Comparison of ENCODE assay signal across 1 cellular context in the genomic region with DNA sequence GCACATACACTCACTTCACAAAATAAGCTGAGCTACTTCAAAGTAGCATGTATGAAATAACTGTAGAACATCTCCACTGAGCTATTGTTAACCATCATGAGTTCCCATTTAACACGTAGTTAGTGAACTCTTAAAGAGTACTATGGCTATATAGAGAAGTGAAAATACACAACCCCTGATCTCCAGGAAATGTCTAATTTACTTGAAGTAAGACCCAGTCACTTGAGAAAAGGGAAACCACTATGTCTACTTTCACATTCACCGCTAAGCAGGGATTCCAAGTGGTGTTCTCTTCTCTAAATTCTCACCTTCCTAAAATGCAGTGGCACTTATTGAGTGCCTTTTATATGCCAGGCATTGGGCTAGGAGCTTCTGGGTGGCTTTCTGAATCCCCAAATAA.
A peak's percentile ranks its signal among the peaks of the same experiment; 100 is the strongest.
TF ChIP-seq lines count a peak whose summit lies in the region.

No MANE protein-coding gene starts in this region.

TF ChIP-seq in GM12878, 131 proteins besides CTCF, POLR2A, EP300 and RAD21 (continues in another document):
- TF ChIP-seq, protein P1, sequence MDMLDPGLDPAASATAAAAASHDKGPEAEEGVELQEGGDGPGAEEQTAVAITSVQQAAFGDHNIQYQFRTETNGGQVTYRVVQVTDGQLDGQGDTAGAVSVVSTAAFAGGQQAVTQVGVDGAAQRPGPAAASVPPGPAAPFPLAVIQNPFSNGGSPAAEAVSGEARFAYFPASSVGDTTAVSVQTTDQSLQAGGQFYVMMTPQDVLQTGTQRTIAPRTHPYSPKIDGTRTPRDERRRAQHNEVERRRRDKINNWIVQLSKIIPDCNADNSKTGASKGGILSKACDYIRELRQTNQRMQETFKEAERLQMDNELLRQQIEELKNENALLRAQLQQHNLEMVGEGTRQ (IDR thresholded peaks at IDR 0.05; ENCODE audit: borderline replicate concordance, low read depth, low read length): no peak
- TF ChIP-seq HDGF (IDR thresholded peaks at IDR 0.05): no peak
- TF ChIP-seq SMC3 (IDR thresholded peaks at IDR 0.05; ENCODE audit: borderline replicate concordance, low read length): no peak
- TF ChIP-seq, protein P2, sequence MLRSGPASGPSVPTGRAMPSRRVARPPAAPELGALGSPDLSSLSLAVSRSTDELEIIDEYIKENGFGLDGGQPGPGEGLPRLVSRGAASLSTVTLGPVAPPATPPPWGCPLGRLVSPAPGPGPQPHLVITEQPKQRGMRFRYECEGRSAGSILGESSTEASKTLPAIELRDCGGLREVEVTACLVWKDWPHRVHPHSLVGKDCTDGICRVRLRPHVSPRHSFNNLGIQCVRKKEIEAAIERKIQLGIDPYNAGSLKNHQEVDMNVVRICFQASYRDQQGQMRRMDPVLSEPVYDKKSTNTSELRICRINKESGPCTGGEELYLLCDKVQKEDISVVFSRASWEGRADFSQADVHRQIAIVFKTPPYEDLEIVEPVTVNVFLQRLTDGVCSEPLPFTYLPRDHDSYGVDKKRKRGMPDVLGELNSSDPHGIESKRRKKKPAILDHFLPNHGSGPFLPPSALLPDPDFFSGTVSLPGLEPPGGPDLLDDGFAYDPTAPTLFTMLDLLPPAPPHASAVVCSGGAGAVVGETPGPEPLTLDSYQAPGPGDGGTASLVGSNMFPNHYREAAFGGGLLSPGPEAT (IDR thresholded peaks at IDR 0.05; ENCODE audit: low read depth): peak; percentile 91
- TF ChIP-seq, protein P3, sequence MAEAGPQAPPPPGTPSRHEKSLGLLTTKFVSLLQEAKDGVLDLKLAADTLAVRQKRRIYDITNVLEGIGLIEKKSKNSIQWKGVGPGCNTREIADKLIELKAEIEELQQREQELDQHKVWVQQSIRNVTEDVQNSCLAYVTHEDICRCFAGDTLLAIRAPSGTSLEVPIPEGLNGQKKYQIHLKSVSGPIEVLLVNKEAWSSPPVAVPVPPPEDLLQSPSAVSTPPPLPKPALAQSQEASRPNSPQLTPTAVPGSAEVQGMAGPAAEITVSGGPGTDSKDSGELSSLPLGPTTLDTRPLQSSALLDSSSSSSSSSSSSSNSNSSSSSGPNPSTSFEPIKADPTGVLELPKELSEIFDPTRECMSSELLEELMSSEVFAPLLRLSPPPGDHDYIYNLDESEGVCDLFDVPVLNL (IDR thresholded peaks at IDR 0.05; ENCODE audit: low read depth, low read length): no peak
- TF ChIP-seq, protein P4, sequence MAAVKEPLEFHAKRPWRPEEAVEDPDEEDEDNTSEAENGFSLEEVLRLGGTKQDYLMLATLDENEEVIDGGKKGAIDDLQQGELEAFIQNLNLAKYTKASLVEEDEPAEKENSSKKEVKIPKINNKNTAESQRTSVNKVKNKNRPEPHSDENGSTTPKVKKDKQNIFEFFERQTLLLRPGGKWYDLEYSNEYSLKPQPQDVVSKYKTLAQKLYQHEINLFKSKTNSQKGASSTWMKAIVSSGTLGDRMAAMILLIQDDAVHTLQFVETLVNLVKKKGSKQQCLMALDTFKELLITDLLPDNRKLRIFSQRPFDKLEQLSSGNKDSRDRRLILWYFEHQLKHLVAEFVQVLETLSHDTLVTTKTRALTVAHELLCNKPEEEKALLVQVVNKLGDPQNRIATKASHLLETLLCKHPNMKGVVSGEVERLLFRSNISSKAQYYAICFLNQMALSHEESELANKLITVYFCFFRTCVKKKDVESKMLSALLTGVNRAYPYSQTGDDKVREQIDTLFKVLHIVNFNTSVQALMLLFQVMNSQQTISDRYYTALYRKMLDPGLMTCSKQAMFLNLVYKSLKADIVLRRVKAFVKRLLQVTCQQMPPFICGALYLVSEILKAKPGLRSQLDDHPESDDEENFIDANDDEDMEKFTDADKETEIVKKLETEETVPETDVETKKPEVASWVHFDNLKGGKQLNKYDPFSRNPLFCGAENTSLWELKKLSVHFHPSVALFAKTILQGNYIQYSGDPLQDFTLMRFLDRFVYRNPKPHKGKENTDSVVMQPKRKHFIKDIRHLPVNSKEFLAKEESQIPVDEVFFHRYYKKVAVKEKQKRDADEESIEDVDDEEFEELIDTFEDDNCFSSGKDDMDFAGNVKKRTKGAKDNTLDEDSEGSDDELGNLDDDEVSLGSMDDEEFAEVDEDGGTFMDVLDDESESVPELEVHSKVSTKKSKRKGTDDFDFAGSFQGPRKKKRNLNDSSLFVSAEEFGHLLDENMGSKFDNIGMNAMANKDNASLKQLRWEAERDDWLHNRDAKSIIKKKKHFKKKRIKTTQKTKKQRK (IDR thresholded peaks at IDR 0.05; ENCODE audit: low read depth, low read length): no peak
- TF ChIP-seq, protein P5, sequence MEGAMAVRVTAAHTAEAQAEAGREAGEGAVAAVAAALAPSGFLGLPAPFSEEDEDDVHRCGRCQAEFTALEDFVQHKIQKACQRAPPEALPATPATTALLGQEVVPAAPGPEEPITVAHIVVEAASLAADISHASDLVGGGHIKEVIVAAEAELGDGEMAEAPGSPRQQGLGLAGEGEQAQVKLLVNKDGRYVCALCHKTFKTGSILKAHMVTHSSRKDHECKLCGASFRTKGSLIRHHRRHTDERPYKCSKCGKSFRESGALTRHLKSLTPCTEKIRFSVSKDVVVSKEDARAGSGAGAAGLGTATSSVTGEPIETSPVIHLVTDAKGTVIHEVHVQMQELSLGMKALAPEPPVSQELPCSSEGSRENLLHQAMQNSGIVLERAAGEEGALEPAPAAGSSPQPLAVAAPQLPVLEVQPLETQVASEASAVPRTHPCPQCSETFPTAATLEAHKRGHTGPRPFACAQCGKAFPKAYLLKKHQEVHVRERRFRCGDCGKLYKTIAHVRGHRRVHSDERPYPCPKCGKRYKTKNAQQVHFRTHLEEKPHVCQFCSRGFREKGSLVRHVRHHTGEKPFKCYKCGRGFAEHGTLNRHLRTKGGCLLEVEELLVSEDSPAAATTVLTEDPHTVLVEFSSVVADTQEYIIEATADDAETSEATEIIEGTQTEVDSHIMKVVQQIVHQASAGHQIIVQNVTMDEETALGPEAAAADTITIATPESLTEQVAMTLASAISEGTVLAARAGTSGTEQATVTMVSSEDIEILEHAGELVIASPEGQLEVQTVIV (IDR thresholded peaks at IDR 0.05; ENCODE audit: borderline replicate concordance, partially characterized antibody): no peak
- TF ChIP-seq, protein P6, sequence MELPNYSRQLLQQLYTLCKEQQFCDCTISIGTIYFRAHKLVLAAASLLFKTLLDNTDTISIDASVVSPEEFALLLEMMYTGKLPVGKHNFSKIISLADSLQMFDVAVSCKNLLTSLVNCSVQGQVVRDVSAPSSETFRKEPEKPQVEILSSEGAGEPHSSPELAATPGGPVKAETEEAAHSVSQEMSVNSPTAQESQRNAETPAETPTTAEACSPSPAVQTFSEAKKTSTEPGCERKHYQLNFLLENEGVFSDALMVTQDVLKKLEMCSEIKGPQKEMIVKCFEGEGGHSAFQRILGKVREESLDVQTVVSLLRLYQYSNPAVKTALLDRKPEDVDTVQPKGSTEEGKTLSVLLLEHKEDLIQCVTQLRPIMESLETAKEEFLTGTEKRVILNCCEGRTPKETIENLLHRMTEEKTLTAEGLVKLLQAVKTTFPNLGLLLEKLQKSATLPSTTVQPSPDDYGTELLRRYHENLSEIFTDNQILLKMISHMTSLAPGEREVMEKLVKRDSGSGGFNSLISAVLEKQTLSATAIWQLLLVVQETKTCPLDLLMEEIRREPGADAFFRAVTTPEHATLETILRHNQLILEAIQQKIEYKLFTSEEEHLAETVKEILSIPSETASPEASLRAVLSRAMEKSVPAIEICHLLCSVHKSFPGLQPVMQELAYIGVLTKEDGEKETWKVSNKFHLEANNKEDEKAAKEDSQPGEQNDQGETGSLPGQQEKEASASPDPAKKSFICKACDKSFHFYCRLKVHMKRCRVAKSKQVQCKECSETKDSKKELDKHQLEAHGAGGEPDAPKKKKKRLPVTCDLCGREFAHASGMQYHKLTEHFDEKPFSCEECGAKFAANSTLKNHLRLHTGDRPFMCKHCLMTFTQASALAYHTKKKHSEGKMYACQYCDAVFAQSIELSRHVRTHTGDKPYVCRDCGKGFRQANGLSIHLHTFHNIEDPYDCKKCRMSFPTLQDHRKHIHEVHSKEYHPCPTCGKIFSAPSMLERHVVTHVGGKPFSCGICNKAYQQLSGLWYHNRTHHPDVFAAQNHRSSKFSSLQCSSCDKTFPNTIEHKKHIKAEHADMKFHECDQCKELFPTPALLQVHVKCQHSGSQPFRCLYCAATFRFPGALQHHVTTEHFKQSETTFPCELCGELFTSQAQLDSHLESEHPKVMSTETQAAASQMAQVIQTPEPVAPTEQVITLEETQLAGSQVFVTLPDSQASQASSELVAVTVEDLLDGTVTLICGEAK (IDR thresholded peaks at IDR 0.05; ENCODE audit: borderline replicate concordance): no peak
- TF ChIP-seq SPI1 (IDR thresholded peaks at IDR 0.05; ENCODE audit: borderline replicate concordance, insufficient read depth, low read depth, low read length): peak; percentile 90
- TF ChIP-seq, protein P7, sequence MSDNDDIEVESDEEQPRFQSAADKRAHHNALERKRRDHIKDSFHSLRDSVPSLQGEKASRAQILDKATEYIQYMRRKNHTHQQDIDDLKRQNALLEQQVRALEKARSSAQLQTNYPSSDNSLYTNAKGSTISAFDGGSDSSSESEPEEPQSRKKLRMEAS (IDR thresholded peaks at IDR 0.05; ENCODE audit: low read depth, low read length): no peak
- TF ChIP-seq, protein P8, sequence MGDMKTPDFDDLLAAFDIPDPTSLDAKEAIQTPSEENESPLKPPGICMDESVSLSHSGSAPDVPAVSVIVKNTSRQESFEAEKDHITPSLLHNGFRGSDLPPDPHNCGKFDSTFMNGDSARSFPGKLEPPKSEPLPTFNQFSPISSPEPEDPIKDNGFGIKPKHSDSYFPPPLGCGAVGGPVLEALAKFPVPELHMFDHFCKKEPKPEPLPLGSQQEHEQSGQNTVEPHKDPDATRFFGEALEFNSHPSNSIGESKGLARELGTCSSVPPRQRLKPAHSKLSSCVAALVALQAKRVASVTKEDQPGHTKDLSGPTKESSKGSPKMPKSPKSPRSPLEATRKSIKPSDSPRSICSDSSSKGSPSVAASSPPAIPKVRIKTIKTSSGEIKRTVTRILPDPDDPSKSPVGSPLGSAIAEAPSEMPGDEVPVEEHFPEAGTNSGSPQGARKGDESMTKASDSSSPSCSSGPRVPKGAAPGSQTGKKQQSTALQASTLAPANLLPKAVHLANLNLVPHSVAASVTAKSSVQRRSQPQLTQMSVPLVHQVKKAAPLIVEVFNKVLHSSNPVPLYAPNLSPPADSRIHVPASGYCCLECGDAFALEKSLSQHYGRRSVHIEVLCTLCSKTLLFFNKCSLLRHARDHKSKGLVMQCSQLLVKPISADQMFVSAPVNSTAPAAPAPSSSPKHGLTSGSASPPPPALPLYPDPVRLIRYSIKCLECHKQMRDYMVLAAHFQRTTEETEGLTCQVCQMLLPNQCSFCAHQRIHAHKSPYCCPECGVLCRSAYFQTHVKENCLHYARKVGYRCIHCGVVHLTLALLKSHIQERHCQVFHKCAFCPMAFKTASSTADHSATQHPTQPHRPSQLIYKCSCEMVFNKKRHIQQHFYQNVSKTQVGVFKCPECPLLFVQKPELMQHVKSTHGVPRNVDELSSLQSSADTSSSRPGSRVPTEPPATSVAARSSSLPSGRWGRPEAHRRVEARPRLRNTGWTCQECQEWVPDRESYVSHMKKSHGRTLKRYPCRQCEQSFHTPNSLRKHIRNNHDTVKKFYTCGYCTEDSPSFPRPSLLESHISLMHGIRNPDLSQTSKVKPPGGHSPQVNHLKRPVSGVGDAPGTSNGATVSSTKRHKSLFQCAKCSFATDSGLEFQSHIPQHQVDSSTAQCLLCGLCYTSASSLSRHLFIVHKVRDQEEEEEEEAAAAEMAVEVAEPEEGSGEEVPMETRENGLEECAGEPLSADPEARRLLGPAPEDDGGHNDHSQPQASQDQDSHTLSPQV (IDR thresholded peaks at IDR 0.05): no peak
- TF ChIP-seq SREBF1 (IDR thresholded peaks at IDR 0.05; ENCODE audit: low read length): no peak
- TF ChIP-seq RUNX3 (IDR thresholded peaks at IDR 0.05; ENCODE audit: low read length): peak; percentile 90
- no peak for TF ChIP-seq STAT1 (conservative IDR thresholded peaks at IDR 0.05)
- no peak for TF ChIP-seq TARDBP (IDR thresholded peaks at IDR 0.05; ENCODE audit: borderline replicate concordance)
- TF ChIP-seq STAT3 (IDR thresholded peaks at IDR 0.05; ENCODE audit: low read depth, low read length): no peak
- TF ChIP-seq CHD1 (IDR thresholded peaks at IDR 0.05; ENCODE audit: low read depth, low read length): no peak
- no peak for TF ChIP-seq ZNF207 (IDR thresholded peaks at IDR 0.05; ENCODE audit: borderline replicate concordance)
- TF ChIP-seq, protein P9, sequence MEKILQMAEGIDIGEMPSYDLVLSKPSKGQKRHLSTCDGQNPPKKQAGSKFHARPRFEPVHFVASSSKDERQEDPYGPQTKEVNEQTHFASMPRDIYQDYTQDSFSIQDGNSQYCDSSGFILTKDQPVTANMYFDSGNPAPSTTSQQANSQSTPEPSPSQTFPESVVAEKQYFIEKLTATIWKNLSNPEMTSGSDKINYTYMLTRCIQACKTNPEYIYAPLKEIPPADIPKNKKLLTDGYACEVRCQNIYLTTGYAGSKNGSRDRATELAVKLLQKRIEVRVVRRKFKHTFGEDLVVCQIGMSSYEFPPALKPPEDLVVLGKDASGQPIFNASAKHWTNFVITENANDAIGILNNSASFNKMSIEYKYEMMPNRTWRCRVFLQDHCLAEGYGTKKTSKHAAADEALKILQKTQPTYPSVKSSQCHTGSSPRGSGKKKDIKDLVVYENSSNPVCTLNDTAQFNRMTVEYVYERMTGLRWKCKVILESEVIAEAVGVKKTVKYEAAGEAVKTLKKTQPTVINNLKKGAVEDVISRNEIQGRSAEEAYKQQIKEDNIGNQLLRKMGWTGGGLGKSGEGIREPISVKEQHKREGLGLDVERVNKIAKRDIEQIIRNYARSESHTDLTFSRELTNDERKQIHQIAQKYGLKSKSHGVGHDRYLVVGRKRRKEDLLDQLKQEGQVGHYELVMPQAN (conservative IDR thresholded peaks at IDR 0.05): no peak
- TF ChIP-seq CREM (IDR thresholded peaks at IDR 0.05; ENCODE audit: low read depth): peak; percentile 43; the same call in 1 of the 2 replicates
- TF ChIP-seq HDAC2 (IDR thresholded peaks at IDR 0.05): no peak
- TF ChIP-seq, protein P10, sequence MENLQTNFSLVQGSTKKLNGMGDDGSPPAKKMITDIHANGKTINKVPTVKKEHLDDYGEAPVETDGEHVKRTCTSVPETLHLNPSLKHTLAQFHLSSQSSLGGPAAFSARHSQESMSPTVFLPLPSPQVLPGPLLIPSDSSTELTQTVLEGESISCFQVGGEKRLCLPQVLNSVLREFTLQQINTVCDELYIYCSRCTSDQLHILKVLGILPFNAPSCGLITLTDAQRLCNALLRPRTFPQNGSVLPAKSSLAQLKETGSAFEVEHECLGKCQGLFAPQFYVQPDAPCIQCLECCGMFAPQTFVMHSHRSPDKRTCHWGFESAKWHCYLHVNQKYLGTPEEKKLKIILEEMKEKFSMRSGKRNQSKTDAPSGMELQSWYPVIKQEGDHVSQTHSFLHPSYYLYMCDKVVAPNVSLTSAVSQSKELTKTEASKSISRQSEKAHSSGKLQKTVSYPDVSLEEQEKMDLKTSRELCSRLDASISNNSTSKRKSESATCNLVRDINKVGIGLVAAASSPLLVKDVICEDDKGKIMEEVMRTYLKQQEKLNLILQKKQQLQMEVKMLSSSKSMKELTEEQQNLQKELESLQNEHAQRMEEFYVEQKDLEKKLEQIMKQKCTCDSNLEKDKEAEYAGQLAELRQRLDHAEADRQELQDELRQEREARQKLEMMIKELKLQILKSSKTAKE (IDR thresholded peaks at IDR 0.05; ENCODE audit: low read depth, poor library complexity, severe bottlenecking): peak; percentile 97
- no peak for TF ChIP-seq CBX3 (IDR thresholded peaks at IDR 0.05; ENCODE audit: borderline replicate concordance, low read depth)
- TF ChIP-seq MEF2B (IDR thresholded peaks at IDR 0.05; ENCODE audit: partially characterized antibody, poor library complexity, severe bottlenecking): no peak
- no peak for TF ChIP-seq JUND (IDR thresholded peaks at IDR 0.05; ENCODE audit: low read depth, low read length)
- TF ChIP-seq MEF2A (IDR thresholded peaks at IDR 0.05; ENCODE audit: insufficient read depth, low read depth, low read length): 0 out of 2 replicates have a peak, but pooled peaks have one; percentile 6
- no peak for TF ChIP-seq MXI1 (IDR thresholded peaks at IDR 0.05; ENCODE audit: low read depth, low read length)
- no peak for TF ChIP-seq SUPT20H (IDR thresholded peaks at IDR 0.05; ENCODE audit: borderline replicate concordance, control insufficient read depth, low read depth, low read length)
- TF ChIP-seq KLF5 (IDR thresholded peaks at IDR 0.05; ENCODE audit: partially characterized antibody): no peak
- TF ChIP-seq NBN (IDR thresholded peaks at IDR 0.05): peak; percentile 73; the same call in 1 of the 2 replicates
